Comparison of ENCODE assay signal across 8 cellular contexts in the genomic region with DNA sequence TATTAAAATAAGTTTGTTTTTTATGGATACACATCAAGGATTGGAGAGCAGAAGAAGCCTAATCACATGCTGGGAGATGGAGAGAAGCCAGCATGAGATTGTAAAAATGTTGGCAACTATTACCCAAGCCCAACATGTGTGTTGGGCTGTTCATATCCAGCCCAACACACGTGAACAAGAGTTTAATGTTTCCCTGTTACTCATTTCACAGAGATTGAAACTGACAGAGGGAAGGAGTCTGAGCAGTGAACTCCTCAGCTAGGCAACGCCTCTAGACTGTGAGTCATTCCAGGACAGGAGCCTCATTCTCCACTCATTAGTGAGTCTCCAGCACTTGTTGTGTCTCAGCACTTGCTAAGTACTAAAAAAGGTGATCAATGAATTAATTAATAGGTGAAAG. TPM values are rescaled to one million over a fixed set of nuclear protein-coding genes. Genes with fewer than 3 reads are reported as not detected.
A peak's percentile ranks its signal among the peaks of the same experiment; 100 is the strongest.
DNase-seq lines count a peak whose midpoint lies in the region; ATAC-seq and TF ChIP-seq lines count a peak whose summit lies in the region.

No MANE protein-coding gene starts in this region.

- ATAC-seq in GM21367 (IDR thresholded peaks at IDR 0.05; ENCODE audit: unreplicated experiment), result peak; percentile 88
- peak; percentile 97 for ATAC-seq in HG03457 (IDR thresholded peaks at IDR 0.05; ENCODE audit: unreplicated experiment)
- no peak for ATAC-seq in CD8-positive, alpha-beta T cell

- H3K27ac Mint-ChIP-seq in CD8-positive, alpha-beta T cell, result no peak overlapping the region

- no peaks in the 10 kb centered on the region for H3K9me3 Mint-ChIP-seq in CD8-positive, alpha-beta T cell

- intact Hi-C loops in CD8-positive, alpha-beta T cell (cut with DNase I, micrococcal nuclease), result no loop called here
- intact Hi-C loops in vagina (cut with DNase I), result no loop called here

- peaks cover 8% of the 10 kb centered on the region for H3K27me3 Mint-ChIP-seq in CD8-positive, alpha-beta T cell (ENCODE audit: low read depth)

- H3K36me3 ChIP-seq in CD8-positive, alpha-beta T cell (ENCODE audit: insufficient read depth, low read length), result no peaks in the 10 kb centered on the region
- H3K36me3 ChIP-seq in vagina, result no peaks in the 10 kb centered on the region

- POLR2A ChIA-PET in CD8-positive, alpha-beta T cell (lab: Charles Lee), result no interaction called here

- no peaks in the 10 kb centered on the region for H3K27me3 ChIP-seq in CD8-positive, alpha-beta T cell (ENCODE audit: insufficient read depth, low read length)
- H3K27me3 ChIP-seq in vagina, result no peaks in the 10 kb centered on the region

- CTCF ChIA-PET in CD8-positive, alpha-beta T cell (lab: Charles Lee), result no interaction called here

- peak; percentile 61 for DNase-seq in GM04503 (ENCODE audit: low read depth)
- DNase-seq in fibroblast of gingiva (ENCODE audit: low read depth), result peak; percentile 83
- no peak for DNase-seq in CD8-positive, alpha-beta T cell
- DNase-seq in 8988T, result no peak
- DNase-seq in vagina (ENCODE audit: extremely low spot score in 2 of 2), result no peak
- DNase-seq in NOMO-1 (lab: John Stamatoyannopoulos, UW; ENCODE audit: unreplicated experiment in 2 of 2), result no peak

- no peaks in the 10 kb centered on the region for H3K9me3 ChIP-seq in CD8-positive, alpha-beta T cell (ENCODE audit: low read length)
- H3K9me3 ChIP-seq in vagina, result no peaks in the 10 kb centered on the region

- TF ChIP-seq CTCF in CD8-positive, alpha-beta T cell (IDR thresholded peaks at IDR 0.05), result no peak
- no peak for TF ChIP-seq CTCF in vagina (IDR thresholded peaks at IDR 0.05)

- no peaks in the 10 kb centered on the region for H3K36me3 Mint-ChIP-seq in CD8-positive, alpha-beta T cell

- H3K27ac ChIP-seq in CD8-positive, alpha-beta T cell (ENCODE audit: low read depth, low read length), result no peak overlapping the region
- H3K27ac ChIP-seq in vagina, result no peak overlapping the region

- no peaks in the 10 kb centered on the region for H3K4me1 Mint-ChIP-seq in CD8-positive, alpha-beta T cell (ENCODE audit: low read depth)

- no peak for TF ChIP-seq POLR2A in vagina (IDR thresholded peaks at IDR 0.05)

- no peak overlapping the region for H3K4me3 Mint-ChIP-seq in CD8-positive, alpha-beta T cell

- H3K4me3 ChIP-seq in CD8-positive, alpha-beta T cell (ENCODE audit: low read depth, low read length), result no peak overlapping the region
- no peak overlapping the region for H3K4me3 ChIP-seq in vagina

- no peaks in the 10 kb centered on the region for H3K4me1 ChIP-seq in CD8-positive, alpha-beta T cell (ENCODE audit: insufficient read depth, low read length)
- H3K4me1 ChIP-seq in vagina, result no peaks in the 10 kb centered on the region

RNA-seq across cellular contexts. Expression of a gene that starts 43.2 kb away (rescaled TPM):
- 10 to 100 TPM in 1 of 2 experiments, 1 to 10 TPM in 1; 9.0 to 13.7 TPM for total RNA-seq in CD8-positive, alpha-beta T cell
- total RNA-seq in vagina, result 21.4 TPM

Comparison
In these comparisons a context has a peak if more than half of its experiments do, and no peak if none do; other contexts are left out.
1. DNase-seq: peak in GM04503 (single experiment) and fibroblast of gingiva (single experiment); none in CD8-positive, alpha-beta T cell (0 of 7), 8988T (single experiment), vagina (0 of 2) and NOMO-1 (0 of 2).